ENCODE assay signal across 1 cellular context in the genomic region with DNA sequence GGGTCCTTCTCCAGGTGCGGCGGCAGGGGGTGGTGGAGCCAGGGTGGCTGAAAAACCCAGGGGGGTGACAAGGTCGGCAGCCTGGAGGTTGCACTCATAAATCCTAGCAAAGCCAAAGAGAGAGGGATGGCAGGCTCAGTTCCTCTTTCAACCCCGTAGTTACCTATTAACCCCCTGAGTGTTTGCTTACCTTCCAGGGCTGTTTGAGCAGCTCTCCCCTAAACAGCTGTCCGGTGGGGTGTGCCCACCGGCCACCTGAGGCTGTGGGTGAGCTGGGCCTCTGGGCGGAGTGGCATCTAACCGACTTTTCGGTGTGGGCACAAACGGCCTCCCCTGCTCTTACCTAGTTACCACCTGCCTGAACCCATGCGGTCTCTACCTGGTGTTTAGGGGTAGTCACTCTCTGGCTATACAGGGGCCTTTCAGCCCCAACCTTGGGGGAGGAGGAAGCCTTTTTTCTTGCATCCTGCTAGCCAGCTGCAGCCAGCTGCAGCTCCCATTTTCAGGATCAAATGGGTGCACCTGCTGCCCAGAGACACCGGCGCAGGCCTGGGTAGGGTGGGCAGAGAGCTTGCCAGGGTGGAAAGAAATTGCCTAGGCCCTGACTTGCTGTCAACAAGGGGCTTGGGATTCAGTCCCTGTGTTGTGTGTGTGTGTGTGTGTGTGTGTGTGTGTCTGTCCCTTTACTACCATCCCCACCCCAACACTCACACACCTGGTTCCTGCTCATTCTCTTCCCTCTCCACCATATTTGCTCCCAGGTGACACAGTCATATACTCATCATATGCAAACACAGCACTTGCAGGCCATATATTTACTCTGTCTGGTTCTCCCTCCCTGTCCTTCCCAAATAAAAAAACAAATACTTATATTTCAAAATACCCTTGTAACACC.
TF ChIP-seq lines count a peak whose summit lies in the region.

No MANE protein-coding gene starts in this region.

TF ChIP-seq in HepG2, 621 proteins besides CTCF, POLR2A, EP300 and RAD21 (continued from another document):
- TF ChIP-seq, protein P1, sequence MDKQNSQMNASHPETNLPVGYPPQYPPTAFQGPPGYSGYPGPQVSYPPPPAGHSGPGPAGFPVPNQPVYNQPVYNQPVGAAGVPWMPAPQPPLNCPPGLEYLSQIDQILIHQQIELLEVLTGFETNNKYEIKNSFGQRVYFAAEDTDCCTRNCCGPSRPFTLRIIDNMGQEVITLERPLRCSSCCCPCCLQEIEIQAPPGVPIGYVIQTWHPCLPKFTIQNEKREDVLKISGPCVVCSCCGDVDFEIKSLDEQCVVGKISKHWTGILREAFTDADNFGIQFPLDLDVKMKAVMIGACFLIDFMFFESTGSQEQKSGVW (CRISPR knock-in tag; IDR thresholded peaks at IDR 0.05; ENCODE audit: borderline replicate concordance): no peak
- TF ChIP-seq ZNF746 (CRISPR knock-in tag; IDR thresholded peaks at IDR 0.05) (peak; percentile 71; the same call in 1 of the 2 replicates), MED13 (CRISPR knock-in tag; IDR thresholded peaks at IDR 0.05) (no peak), ZNF225 (CRISPR knock-in tag; IDR thresholded peaks at IDR 0.05) (no peak), SOX6 (IDR thresholded peaks at IDR 0.05) (no peak), SOX6 (CRISPR knock-in tag; IDR thresholded peaks at IDR 0.05) (0 out of 2 replicates have a peak, but pooled peaks have one; percentile 27), PHF21A (CRISPR knock-in tag; IDR thresholded peaks at IDR 0.05) (peak; percentile 85), ZNF230 (CRISPR knock-in tag; IDR thresholded peaks at IDR 0.05) (no peak), JUNB (CRISPR knock-in tag; IDR thresholded peaks at IDR 0.05; ENCODE audit: borderline replicate concordance) (no peak), ZNF205 (CRISPR knock-in tag; IDR thresholded peaks at IDR 0.05) (no peak), ATM (IDR thresholded peaks at IDR 0.05; ENCODE audit: borderline replicate concordance) (no peak), ZNF451 (CRISPR knock-in tag; IDR thresholded peaks at IDR 0.05) (no peak), MYC (CRISPR knock-in tag; IDR thresholded peaks at IDR 0.05; ENCODE audit: borderline replicate concordance) (no peak; the same call in 1 of the 2 replicates), ZFP36L2 (CRISPR knock-in tag; IDR thresholded peaks at IDR 0.05) (no peak), PCBP2 (optimal IDR thresholded peaks at IDR 0.05; ENCODE audit: low read depth, low read length, poor library complexity, severe bottlenecking) (no peak)
- TF ChIP-seq, protein P2, sequence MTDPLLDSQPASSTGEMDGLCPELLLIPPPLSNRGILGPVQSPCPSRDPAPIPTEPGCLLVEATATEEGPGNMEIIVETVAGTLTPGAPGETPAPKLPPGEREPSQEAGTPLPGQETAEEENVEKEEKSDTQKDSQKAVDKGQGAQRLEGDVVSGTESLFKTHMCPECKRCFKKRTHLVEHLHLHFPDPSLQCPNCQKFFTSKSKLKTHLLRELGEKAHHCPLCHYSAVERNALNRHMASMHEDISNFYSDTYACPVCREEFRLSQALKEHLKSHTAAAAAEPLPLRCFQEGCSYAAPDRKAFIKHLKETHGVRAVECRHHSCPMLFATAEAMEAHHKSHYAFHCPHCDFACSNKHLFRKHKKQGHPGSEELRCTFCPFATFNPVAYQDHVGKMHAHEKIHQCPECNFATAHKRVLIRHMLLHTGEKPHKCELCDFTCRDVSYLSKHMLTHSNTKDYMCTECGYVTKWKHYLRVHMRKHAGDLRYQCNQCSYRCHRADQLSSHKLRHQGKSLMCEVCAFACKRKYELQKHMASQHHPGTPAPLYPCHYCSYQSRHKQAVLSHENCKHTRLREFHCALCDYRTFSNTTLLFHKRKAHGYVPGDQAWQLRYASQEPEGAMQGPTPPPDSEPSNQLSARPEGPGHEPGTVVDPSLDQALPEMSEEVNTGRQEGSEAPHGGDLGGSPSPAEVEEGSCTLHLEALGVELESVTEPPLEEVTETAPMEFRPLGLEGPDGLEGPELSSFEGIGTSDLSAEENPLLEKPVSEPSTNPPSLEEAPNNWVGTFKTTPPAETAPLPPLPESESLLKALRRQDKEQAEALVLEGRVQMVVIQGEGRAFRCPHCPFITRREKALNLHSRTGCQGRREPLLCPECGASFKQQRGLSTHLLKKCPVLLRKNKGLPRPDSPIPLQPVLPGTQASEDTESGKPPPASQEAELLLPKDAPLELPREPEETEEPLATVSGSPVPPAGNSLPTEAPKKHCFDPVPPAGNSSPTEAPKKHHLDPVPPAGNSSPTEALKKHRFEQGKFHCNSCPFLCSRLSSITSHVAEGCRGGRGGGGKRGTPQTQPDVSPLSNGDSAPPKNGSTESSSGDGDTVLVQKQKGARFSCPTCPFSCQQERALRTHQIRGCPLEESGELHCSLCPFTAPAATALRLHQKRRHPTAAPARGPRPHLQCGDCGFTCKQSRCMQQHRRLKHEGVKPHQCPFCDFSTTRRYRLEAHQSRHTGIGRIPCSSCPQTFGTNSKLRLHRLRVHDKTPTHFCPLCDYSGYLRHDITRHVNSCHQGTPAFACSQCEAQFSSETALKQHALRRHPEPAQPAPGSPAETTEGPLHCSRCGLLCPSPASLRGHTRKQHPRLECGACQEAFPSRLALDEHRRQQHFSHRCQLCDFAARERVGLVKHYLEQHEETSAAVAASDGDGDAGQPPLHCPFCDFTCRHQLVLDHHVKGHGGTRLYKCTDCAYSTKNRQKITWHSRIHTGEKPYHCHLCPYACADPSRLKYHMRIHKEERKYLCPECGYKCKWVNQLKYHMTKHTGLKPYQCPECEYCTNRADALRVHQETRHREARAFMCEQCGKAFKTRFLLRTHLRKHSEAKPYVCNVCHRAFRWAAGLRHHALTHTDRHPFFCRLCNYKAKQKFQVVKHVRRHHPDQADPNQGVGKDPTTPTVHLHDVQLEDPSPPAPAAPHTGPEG (CRISPR knock-in tag; IDR thresholded peaks at IDR 0.05): no peak
- TF ChIP-seq, protein P3, sequence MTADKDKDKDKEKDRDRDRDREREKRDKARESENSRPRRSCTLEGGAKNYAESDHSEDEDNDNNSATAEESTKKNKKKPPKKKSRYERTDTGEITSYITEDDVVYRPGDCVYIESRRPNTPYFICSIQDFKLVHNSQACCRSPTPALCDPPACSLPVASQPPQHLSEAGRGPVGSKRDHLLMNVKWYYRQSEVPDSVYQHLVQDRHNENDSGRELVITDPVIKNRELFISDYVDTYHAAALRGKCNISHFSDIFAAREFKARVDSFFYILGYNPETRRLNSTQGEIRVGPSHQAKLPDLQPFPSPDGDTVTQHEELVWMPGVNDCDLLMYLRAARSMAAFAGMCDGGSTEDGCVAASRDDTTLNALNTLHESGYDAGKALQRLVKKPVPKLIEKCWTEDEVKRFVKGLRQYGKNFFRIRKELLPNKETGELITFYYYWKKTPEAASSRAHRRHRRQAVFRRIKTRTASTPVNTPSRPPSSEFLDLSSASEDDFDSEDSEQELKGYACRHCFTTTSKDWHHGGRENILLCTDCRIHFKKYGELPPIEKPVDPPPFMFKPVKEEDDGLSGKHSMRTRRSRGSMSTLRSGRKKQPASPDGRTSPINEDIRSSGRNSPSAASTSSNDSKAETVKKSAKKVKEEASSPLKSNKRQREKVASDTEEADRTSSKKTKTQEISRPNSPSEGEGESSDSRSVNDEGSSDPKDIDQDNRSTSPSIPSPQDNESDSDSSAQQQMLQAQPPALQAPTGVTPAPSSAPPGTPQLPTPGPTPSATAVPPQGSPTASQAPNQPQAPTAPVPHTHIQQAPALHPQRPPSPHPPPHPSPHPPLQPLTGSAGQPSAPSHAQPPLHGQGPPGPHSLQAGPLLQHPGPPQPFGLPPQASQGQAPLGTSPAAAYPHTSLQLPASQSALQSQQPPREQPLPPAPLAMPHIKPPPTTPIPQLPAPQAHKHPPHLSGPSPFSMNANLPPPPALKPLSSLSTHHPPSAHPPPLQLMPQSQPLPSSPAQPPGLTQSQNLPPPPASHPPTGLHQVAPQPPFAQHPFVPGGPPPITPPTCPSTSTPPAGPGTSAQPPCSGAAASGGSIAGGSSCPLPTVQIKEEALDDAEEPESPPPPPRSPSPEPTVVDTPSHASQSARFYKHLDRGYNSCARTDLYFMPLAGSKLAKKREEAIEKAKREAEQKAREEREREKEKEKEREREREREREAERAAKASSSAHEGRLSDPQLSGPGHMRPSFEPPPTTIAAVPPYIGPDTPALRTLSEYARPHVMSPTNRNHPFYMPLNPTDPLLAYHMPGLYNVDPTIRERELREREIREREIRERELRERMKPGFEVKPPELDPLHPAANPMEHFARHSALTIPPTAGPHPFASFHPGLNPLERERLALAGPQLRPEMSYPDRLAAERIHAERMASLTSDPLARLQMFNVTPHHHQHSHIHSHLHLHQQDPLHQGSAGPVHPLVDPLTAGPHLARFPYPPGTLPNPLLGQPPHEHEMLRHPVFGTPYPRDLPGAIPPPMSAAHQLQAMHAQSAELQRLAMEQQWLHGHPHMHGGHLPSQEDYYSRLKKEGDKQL (CRISPR knock-in tag; IDR thresholded peaks at IDR 0.05; ENCODE audit: low read depth): no peak
- TF ChIP-seq, protein P4, sequence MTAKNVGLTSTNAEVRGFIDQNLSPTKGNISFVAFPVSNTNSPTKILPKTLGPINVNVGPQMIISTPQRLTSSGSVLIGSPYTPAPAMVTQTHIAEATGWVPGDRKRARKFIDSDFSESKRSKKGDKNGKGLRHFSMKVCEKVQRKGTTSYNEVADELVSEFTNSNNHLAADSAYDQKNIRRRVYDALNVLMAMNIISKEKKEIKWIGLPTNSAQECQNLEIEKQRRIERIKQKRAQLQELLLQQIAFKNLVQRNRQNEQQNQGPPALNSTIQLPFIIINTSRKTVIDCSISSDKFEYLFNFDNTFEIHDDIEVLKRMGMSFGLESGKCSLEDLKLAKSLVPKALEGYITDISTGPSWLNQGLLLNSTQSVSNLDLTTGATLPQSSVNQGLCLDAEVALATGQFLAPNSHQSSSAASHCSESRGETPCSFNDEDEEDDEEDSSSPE (CRISPR knock-in tag; IDR thresholded peaks at IDR 0.05): no peak
- TF ChIP-seq, protein P5, sequence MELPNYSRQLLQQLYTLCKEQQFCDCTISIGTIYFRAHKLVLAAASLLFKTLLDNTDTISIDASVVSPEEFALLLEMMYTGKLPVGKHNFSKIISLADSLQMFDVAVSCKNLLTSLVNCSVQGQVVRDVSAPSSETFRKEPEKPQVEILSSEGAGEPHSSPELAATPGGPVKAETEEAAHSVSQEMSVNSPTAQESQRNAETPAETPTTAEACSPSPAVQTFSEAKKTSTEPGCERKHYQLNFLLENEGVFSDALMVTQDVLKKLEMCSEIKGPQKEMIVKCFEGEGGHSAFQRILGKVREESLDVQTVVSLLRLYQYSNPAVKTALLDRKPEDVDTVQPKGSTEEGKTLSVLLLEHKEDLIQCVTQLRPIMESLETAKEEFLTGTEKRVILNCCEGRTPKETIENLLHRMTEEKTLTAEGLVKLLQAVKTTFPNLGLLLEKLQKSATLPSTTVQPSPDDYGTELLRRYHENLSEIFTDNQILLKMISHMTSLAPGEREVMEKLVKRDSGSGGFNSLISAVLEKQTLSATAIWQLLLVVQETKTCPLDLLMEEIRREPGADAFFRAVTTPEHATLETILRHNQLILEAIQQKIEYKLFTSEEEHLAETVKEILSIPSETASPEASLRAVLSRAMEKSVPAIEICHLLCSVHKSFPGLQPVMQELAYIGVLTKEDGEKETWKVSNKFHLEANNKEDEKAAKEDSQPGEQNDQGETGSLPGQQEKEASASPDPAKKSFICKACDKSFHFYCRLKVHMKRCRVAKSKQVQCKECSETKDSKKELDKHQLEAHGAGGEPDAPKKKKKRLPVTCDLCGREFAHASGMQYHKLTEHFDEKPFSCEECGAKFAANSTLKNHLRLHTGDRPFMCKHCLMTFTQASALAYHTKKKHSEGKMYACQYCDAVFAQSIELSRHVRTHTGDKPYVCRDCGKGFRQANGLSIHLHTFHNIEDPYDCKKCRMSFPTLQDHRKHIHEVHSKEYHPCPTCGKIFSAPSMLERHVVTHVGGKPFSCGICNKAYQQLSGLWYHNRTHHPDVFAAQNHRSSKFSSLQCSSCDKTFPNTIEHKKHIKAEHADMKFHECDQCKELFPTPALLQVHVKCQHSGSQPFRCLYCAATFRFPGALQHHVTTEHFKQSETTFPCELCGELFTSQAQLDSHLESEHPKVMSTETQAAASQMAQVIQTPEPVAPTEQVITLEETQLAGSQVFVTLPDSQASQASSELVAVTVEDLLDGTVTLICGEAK (IDR thresholded peaks at IDR 0.05): no peak
- TF ChIP-seq, protein P5 (CRISPR knock-in tag; IDR thresholded peaks at IDR 0.05): no peak
